In the genomic region with DNA sequence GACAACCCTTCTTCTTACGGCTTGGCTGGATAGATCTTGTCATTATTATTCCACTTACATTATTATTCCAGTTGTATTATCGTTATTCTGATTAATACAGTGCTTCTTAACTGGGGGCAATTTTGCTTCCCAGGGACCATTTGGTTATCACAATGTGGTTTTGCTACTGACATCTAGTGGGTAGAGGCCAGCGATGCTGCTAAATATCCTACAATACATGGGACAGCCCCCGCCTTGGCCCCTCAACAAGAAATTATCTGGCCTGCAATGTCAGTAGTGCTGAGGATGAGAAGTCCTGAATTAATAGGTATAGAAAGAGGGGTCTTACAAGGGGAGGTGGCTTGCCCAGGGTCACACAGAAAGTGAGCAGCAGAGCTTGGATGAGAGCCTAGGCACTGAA, we compare ENCODE assay signal across 16 cellular contexts.
DNase-seq lines count a peak whose midpoint lies in the region; ATAC-seq and TF ChIP-seq lines count a peak whose summit lies in the region.
"Had no signal": no experiment of that assay in that cellular context is flagged by ENCODE, and none has a peak within 500 bp of the region (broad histone marks: within the 10 kb centered on the region; RNA-seq: fewer than 3 reads in every experiment).

No MANE protein-coding gene starts in this region.

- H3K4me2 ChIP-seq in DND-41 (ENCODE audit: insufficient read depth, low read length) (no peak overlapping the region), OCI-LY1 (ENCODE audit: low read length) (no peak overlapping the region), neural cell (ENCODE audit: low read length) (no peak overlapping the region)

- H3K79me2 ChIP-seq in DND-41 (ENCODE audit: insufficient read depth, low read length) (no peaks in the 10 kb centered on the region), OCI-LY1 (ENCODE audit: insufficient read depth, low read length) (no peaks in the 10 kb centered on the region), neural cell (replicated peaks; ENCODE audit: insufficient read depth, low read length) (no peaks in the 10 kb centered on the region)

- H3K4me3 ChIP-seq in DND-41 (ENCODE audit: low read depth in 1 of 2, low read length in 2 of 2) (no peak overlapping the region), OCI-LY1 (ENCODE audit: low read depth, low read length, poor library complexity, severe bottlenecking) (no peak overlapping the region), choroid plexus epithelial cell (ENCODE audit: low read depth, low read length) (no peak overlapping the region), neural cell (ENCODE audit: low read length) (no peak overlapping the region)
- H3K4me3 ChIP-seq: HAP-1 had no signal

- TF ChIP-seq RAD21 in neural cell (conservative IDR thresholded peaks at IDR 0.05): no peak

- H3F3A ChIP-seq in OCI-LY1 (ENCODE audit: insufficient read depth, low read length) (no peaks in the 10 kb centered on the region), neural cell (ENCODE audit: insufficient read depth, low read length, poor library complexity, severe bottlenecking) (no peaks in the 10 kb centered on the region)

- TF ChIP-seq CTCF in DND-41 (IDR thresholded peaks at IDR 0.05; ENCODE audit: borderline replicate concordance, extremely low read depth, low read length, poor library complexity, severe bottlenecking) (peak; percentile 16), OCI-LY1 (IDR thresholded peaks at IDR 0.05; ENCODE audit: low read length) (peak; percentile 28; the same call in 1 of the 2 replicates), choroid plexus epithelial cell (conservative IDR thresholded peaks at IDR 0.05; ENCODE audit: low read depth, low read length) (peak; percentile 38), neural cell (IDR thresholded peaks at IDR 0.05; ENCODE audit: poor library complexity, severe bottlenecking) (peak; percentile 42), GM13977 (IDR thresholded peaks at IDR 0.05; ENCODE audit: extremely low read depth, insufficient read depth, missing control alignments) (no peak)

- H3K4me1 ChIP-seq in DND-41 (ENCODE audit: insufficient read depth, low read length) (no peaks in the 10 kb centered on the region), OCI-LY1 (ENCODE audit: insufficient read depth, low read length, severe bottlenecking) (no peaks in the 10 kb centered on the region)

- H3K9me3 ChIP-seq in DND-41 (ENCODE audit: insufficient read depth, low read length, severe bottlenecking) (no peaks in the 10 kb centered on the region), OCI-LY1 (ENCODE audit: low read length) (no peaks in the 10 kb centered on the region), neural cell (ENCODE audit: low read length) (no peaks in the 10 kb centered on the region)
- H3K9me3 ChIP-seq: HAP-1 had no signal

- H2AFZ ChIP-seq in DND-41 (ENCODE audit: low read depth, low read length) (no peak overlapping the region), OCI-LY1 (ENCODE audit: low read length) (no peak overlapping the region), neural cell (ENCODE audit: low read depth, low read length) (no peak overlapping the region)

- in situ Hi-C loops in GM13977 (cut with MboI; ENCODE audit: low pct_unique_long_range_greater_than_20kb, low sequenced_read_pairs, unreplicated experiment): no loop called here

- H3K36me3 ChIP-seq in DND-41 (ENCODE audit: insufficient read depth, low read length) (no peaks in the 10 kb centered on the region), OCI-LY1 (ENCODE audit: insufficient read depth, low read length) (no peaks in the 10 kb centered on the region), neural cell (ENCODE audit: insufficient read depth, low read length) (no peaks in the 10 kb centered on the region)
- H3K36me3 ChIP-seq: HAP-1 had no signal

- H4K20me1 ChIP-seq in DND-41 (ENCODE audit: insufficient read depth, low read length) (no peaks in the 10 kb centered on the region), OCI-LY1 (ENCODE audit: insufficient read depth, low read length) (no peaks in the 10 kb centered on the region), neural cell (ENCODE audit: insufficient read depth) (no peaks in the 10 kb centered on the region)

- no peak for DNase-seq in DND-41
- DNase-seq in choroid plexus epithelial cell (ENCODE audit: low read depth): peak; percentile 13
- no peak for DNase-seq in GM13977 (ENCODE audit: low spot score)
- DNase-seq in stimulated activated CD8-positive, alpha-beta memory T cell treated with anti-CD3 and anti-CD28 coated beads, Interleukin-4, amount 100 ng/mL, for 48 hours: no peak
- no peak for DNase-seq in activated CD4-positive, CD25-positive, alpha-beta regulatory T cell (lab: John Stamatoyannopoulos, UW)
- DNase-seq: activated naive CD4-positive, alpha-beta T cell treated with anti-CD3 and anti-CD28 coated beads for 36 hours; CD4-positive, alpha-beta T cell; NCI-H1930; NCI-H748 treated with DMSO at 0.1 percent for 48 hours; SIG-M5; stimulated activated naive CD4-positive, alpha-beta T cell treated with Interleukin-2 at 50 U/mL for 16 hours had no signal

- ATAC-seq in DND-41 (ENCODE audit: insufficient read depth, low read depth) (no peak), GM19463 (IDR thresholded peaks at IDR 0.05; ENCODE audit: unreplicated experiment) (no peak)

- H3K27ac ChIP-seq in DND-41 (ENCODE audit: low read length): no peak overlapping the region
- no peak overlapping the region for H3K27ac ChIP-seq in OCI-LY1 (ENCODE audit: low read depth, low read length, poor library complexity, severe bottlenecking)
- H3K27ac ChIP-seq in neural cell (ENCODE audit: low read length): no peak overlapping the region
- H3K27ac ChIP-seq: HL-60 had no signal

- H3K9ac ChIP-seq in DND-41 (ENCODE audit: low read depth, low read length) (no peak overlapping the region), OCI-LY1 (ENCODE audit: low read length) (no peak overlapping the region), neural cell (ENCODE audit: low read length) (no peak overlapping the region)

- peaks cover 4% of the 10 kb centered on the region for H3K27me3 ChIP-seq in DND-41 (ENCODE audit: insufficient read depth, low read length, poor library complexity)
- no peaks in the 10 kb centered on the region for H3K27me3 ChIP-seq in OCI-LY1 (ENCODE audit: insufficient read depth, low read length)
- no peaks in the 10 kb centered on the region for H3K27me3 ChIP-seq in neural cell (ENCODE audit: insufficient read depth, low read depth, low read length)

- no peaks in the 10 kb centered on the region for H3K9me2 ChIP-seq in OCI-LY1 (ENCODE audit: low read depth, low read length)
- H3K9me2 ChIP-seq in neural cell (ENCODE audit: insufficient read depth, low read length): no peaks in the 10 kb centered on the region

- TF ChIP-seq EP300 in neural cell (conservative IDR thresholded peaks at IDR 0.05; ENCODE audit: poor library complexity, severe bottlenecking): no peak

TF ChIP-seq in neural cell, 6 proteins besides CTCF, POLR2A, EP300 and RAD21:
- no peak for TF ChIP-seq SMC3 (conservative IDR thresholded peaks at IDR 0.05; ENCODE audit: poor library complexity)
- TF ChIP-seq, protein P1, sequence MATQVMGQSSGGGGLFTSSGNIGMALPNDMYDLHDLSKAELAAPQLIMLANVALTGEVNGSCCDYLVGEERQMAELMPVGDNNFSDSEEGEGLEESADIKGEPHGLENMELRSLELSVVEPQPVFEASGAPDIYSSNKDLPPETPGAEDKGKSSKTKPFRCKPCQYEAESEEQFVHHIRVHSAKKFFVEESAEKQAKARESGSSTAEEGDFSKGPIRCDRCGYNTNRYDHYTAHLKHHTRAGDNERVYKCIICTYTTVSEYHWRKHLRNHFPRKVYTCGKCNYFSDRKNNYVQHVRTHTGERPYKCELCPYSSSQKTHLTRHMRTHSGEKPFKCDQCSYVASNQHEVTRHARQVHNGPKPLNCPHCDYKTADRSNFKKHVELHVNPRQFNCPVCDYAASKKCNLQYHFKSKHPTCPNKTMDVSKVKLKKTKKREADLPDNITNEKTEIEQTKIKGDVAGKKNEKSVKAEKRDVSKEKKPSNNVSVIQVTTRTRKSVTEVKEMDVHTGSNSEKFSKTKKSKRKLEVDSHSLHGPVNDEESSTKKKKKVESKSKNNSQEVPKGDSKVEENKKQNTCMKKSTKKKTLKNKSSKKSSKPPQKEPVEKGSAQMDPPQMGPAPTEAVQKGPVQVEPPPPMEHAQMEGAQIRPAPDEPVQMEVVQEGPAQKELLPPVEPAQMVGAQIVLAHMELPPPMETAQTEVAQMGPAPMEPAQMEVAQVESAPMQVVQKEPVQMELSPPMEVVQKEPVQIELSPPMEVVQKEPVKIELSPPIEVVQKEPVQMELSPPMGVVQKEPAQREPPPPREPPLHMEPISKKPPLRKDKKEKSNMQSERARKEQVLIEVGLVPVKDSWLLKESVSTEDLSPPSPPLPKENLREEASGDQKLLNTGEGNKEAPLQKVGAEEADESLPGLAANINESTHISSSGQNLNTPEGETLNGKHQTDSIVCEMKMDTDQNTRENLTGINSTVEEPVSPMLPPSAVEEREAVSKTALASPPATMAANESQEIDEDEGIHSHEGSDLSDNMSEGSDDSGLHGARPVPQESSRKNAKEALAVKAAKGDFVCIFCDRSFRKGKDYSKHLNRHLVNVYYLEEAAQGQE (IDR thresholded peaks at IDR 0.05; ENCODE audit: borderline replicate concordance): no peak
- no peak for TF ChIP-seq POLR2AphosphoS5 (IDR thresholded peaks at IDR 0.05)
- no peak for TF ChIP-seq EZH2 (IDR thresholded peaks at IDR 0.05; ENCODE audit: borderline replicate concordance, insufficient read depth, low read length, poor library complexity, severe bottlenecking)
- TF ChIP-seq MXI1 (conservative IDR thresholded peaks at IDR 0.05; ENCODE audit: poor library complexity, severe bottlenecking): no peak
- TF ChIP-seq TAF1 (IDR thresholded peaks at IDR 0.05; ENCODE audit: low read depth): no peak
